In genomic region chr1:163985700-163986099, GRCh38 we compare ENCODE assay signal across 7 cellular contexts.
"Had no signal": no experiment of that assay in that cellular context is flagged by ENCODE, and none has a peak within 500 bp of the region (broad histone marks: within the 10 kb centered on the region; RNA-seq: fewer than 3 reads in every experiment).

No MANE protein-coding gene starts in this region.

- H3K27ac Mint-ChIP-seq: IgD-negative memory B cell had no signal

- ATAC-seq: HepG2, K562 had no signal

- H3K27me3 Mint-ChIP-seq: IgD-negative memory B cell had no signal

- H3K4me1 Mint-ChIP-seq: IgD-negative memory B cell had no signal

- H3K36me3 Mint-ChIP-seq: IgD-negative memory B cell had no signal

- DNase-seq: IMR-90, KBM-7 had no signal

- H3K4me3 ChIP-seq: K562 had no signal

- H3K27ac ChIP-seq: HL-60 had no signal

- H3K4me3 Mint-ChIP-seq: IgD-negative memory B cell had no signal

- FAIRE-seq: HepG2, HTR-8/SVneo, K562 had no signal
